Comparison of ENCODE assay signal across 19 cellular contexts in the genomic region with DNA sequence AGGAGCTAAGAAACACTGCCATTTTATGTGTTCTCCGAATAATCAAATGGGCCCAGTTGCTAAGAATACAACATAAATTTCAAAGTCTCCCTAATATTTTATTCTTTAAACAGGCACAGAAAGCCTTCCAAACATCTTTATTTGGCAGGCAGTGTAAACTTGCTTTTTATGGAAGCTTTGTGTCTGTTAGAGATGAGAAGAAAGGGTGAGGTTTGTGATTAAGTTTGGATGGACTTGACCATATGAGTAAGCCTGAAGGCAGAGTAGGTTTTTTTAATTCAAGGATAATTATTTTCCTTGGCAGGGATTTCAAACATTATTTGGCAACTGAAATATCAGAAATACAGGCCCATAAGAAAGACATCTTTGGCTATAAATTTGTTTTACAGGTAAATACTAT.
DNase-seq lines count a peak whose midpoint lies in the region; ATAC-seq and TF ChIP-seq lines count a peak whose summit lies in the region.
"Had no signal": no experiment of that assay in that cellular context is flagged by ENCODE, and none has a peak within 500 bp of the region (broad histone marks: within the 10 kb centered on the region; RNA-seq: fewer than 3 reads in every experiment).

No MANE protein-coding gene starts in this region.

- H2AFZ ChIP-seq in SU-DHL-6 (ENCODE audit: low read depth, low read length, severe bottlenecking): no peak overlapping the region

- H3K4me2 ChIP-seq in SU-DHL-6 (ENCODE audit: low read depth, low read length, poor library complexity, severe bottlenecking): no peak overlapping the region

- H3K4me3 Mint-ChIP-seq in activated naive CD4-positive, alpha-beta T cell treated with anti-CD3 and anti-CD28 coated beads, Interleukin-2, amount 50 U/mL, for 24 hours: no peak overlapping the region
- H3K4me3 Mint-ChIP-seq in effector memory CD8-positive, alpha-beta T cell: peak overlapping the region; percentile 61 to 79
- H3K4me3 Mint-ChIP-seq in WTC11: no peak overlapping the region

- intact Hi-C loops in spleen (cut with DNase I; ENCODE audit: low total_unique reads): no loop called here

- ATAC-seq in effector memory CD8-positive, alpha-beta T cell (replicated peaks): no peak
- no peak for ATAC-seq in WTC11
- no peak for ATAC-seq in GM21529 (IDR thresholded peaks at IDR 0.05; ENCODE audit: unreplicated experiment)
- ATAC-seq in gastroesophageal sphincter: no peak
- ATAC-seq: heart right ventricle had no signal

- H3K4me1 Mint-ChIP-seq in activated naive CD4-positive, alpha-beta T cell treated with anti-CD3 and anti-CD28 coated beads, Interleukin-2, amount 50 U/mL, for 24 hours: peaks cover 56% of the 10 kb centered on the region
- peaks cover 32 to 39% of the 10 kb centered on the region in 2 donors for H3K4me1 Mint-ChIP-seq in effector memory CD8-positive, alpha-beta T cell (ENCODE audit: low read depth in 2 of 2)
- peaks cover 18% of the 10 kb centered on the region for H3K4me1 Mint-ChIP-seq in WTC11

- no peaks in the 10 kb centered on the region for H3K9me3 ChIP-seq in SU-DHL-6 (ENCODE audit: insufficient read depth, low read length)
- no peaks in the 10 kb centered on the region for H3K9me3 ChIP-seq in spleen
- H3K9me3 ChIP-seq in gastroesophageal sphincter: no peaks in the 10 kb centered on the region
- H3K9me3 ChIP-seq: Caco-2, heart right ventricle had no signal

- no peaks in the 10 kb centered on the region for H3K9me2 ChIP-seq in SU-DHL-6 (replicated peaks; ENCODE audit: insufficient read depth, low read length)

- no peaks in the 10 kb centered on the region for H3K9me3 Mint-ChIP-seq in activated naive CD4-positive, alpha-beta T cell treated with anti-CD3 and anti-CD28 coated beads, Interleukin-2, amount 50 U/mL, for 24 hours
- H3K9me3 Mint-ChIP-seq in effector memory CD8-positive, alpha-beta T cell: no peaks in the 10 kb centered on the region
- no peaks in the 10 kb centered on the region for H3K9me3 Mint-ChIP-seq in WTC11

- H3K27me3 ChIP-seq in SU-DHL-6 (ENCODE audit: low read length): no peaks in the 10 kb centered on the region
- H3K27me3 ChIP-seq in spleen (replicated peaks in 1 of 7): no peaks in the 10 kb centered on the region
- no peaks in the 10 kb centered on the region for H3K27me3 ChIP-seq in gastroesophageal sphincter
- H3K27me3 ChIP-seq: heart right ventricle had no signal

- H3K4me3 ChIP-seq in SU-DHL-6 (ENCODE audit: insufficient read depth, low read length, poor library complexity, severe bottlenecking) (no peak overlapping the region), spleen (no peak overlapping the region), gastroesophageal sphincter (no peak overlapping the region)
- H3K4me3 ChIP-seq: coronary artery, heart right ventricle had no signal

- WGBS in spleen, 5 donors: 59 to 98% (median 89%) methylated on average over 1 of the region's 1 CpG
- WGBS in gastroesophageal sphincter (ENCODE audit: low coverage in 1 of 2), 2 donors: 40 to 43% methylated on average over 1 of the region's 1 CpG

- no peaks in the 10 kb centered on the region for H3K27me3 Mint-ChIP-seq in activated naive CD4-positive, alpha-beta T cell treated with anti-CD3 and anti-CD28 coated beads, Interleukin-2, amount 50 U/mL, for 24 hours
- H3K27me3 Mint-ChIP-seq in effector memory CD8-positive, alpha-beta T cell: no peaks in the 10 kb centered on the region
- H3K27me3 Mint-ChIP-seq in WTC11 (ENCODE audit: low read depth): no peaks in the 10 kb centered on the region

- no peak overlapping the region for H3K9ac ChIP-seq in SU-DHL-6 (ENCODE audit: low read length)

- H3K36me3 Mint-ChIP-seq in activated naive CD4-positive, alpha-beta T cell treated with anti-CD3 and anti-CD28 coated beads, Interleukin-2, amount 50 U/mL, for 24 hours: peaks cover 27% of the 10 kb centered on the region
- peaks cover 82% of the 10 kb centered on the region for H3K36me3 Mint-ChIP-seq in effector memory CD8-positive, alpha-beta T cell (ENCODE audit: insufficient read depth)
- H3K36me3 Mint-ChIP-seq in WTC11: peaks cover 32% of the 10 kb centered on the region

- no peak for DNase-seq in activated naive CD4-positive, alpha-beta T cell treated with Interleukin-2 at 50 U/mL for 16 hours
- DNase-seq in effector memory CD8-positive, alpha-beta T cell: no peak
- no peak for DNase-seq in spleen
- DNase-seq in WTC11 (ENCODE audit: low spot score): no peak
- DNase-seq: aorta, Caco-2, heart right ventricle, mesendoderm, NCI-H1694 treated with DMSO at 0.1 percent for 48 hours, NCI-H446 treated with DMSO at 0.1 percent for 48 hours, retina, SHP77, substantia nigra had no signal

- peak overlapping the region; percentile 62 for H3K27ac Mint-ChIP-seq in activated naive CD4-positive, alpha-beta T cell treated with anti-CD3 and anti-CD28 coated beads, Interleukin-2, amount 50 U/mL, for 24 hours
- peak overlapping the region; percentile 82 to 96 for H3K27ac Mint-ChIP-seq in effector memory CD8-positive, alpha-beta T cell
- no peak overlapping the region; the same call in 1 of the 2 replicates for H3K27ac Mint-ChIP-seq in WTC11

- peaks cover 12% of the 10 kb centered on the region for H3K36me3 ChIP-seq in SU-DHL-6 (ENCODE audit: low read length)
- peaks cover 4 to 100% (median 56%) of the 10 kb centered on the region in 6 donors for H3K36me3 ChIP-seq in spleen
- peaks cover 2 to 47% of the 10 kb centered on the region in 2 donors for H3K36me3 ChIP-seq in gastroesophageal sphincter

- TF ChIP-seq CTCF in SU-DHL-6 (IDR thresholded peaks at IDR 0.05; ENCODE audit: insufficient read depth, low read length, poor library complexity, severe bottlenecking) (no peak), spleen (IDR thresholded peaks at IDR 0.05 in 8 of 11, conservative IDR thresholded peaks at IDR 0.05 in 3 of 11) (no peak), WTC11 (IDR thresholded peaks at IDR 0.05) (no peak), gastroesophageal sphincter (IDR thresholded peaks at IDR 0.05) (no peak)

- H3K79me2 ChIP-seq in SU-DHL-6 (ENCODE audit: insufficient read depth, low read length): no peaks in the 10 kb centered on the region

- POLR2A ChIA-PET in WTC11 (lab: Charles Lee): no interaction called here

- H4K20me1 ChIP-seq in SU-DHL-6 (ENCODE audit: low read depth, low read length): no peaks in the 10 kb centered on the region

- H3K4me1 ChIP-seq in spleen (peaks cover 0 to 49% (median 32%) of the 10 kb centered on the region in 6 donors), gastroesophageal sphincter (peaks cover 0 to 10% (median 4%) of the 10 kb centered on the region in 3 donors)
- H3K4me1 ChIP-seq: Caco-2 had no signal

- H3K27ac ChIP-seq in SU-DHL-6 (ENCODE audit: low read depth, low read length): peak overlapping the region; percentile 32
- peak overlapping the region in 6 of 8 donors; percentile 35 to 74 (median 56) for H3K27ac ChIP-seq in spleen
- H3K27ac ChIP-seq in gastroesophageal sphincter: no peak overlapping the region
- H3K27ac ChIP-seq: coronary artery, epithelial cell of prostate had no signal

- peaks cover 6% of the 10 kb centered on the region for H3F3A ChIP-seq in SU-DHL-6 (ENCODE audit: insufficient read depth)

- no peak for TF ChIP-seq POLR2A in spleen (IDR thresholded peaks at IDR 0.05)
- TF ChIP-seq POLR2A in gastroesophageal sphincter (IDR thresholded peaks at IDR 0.05): no peak

- CTCF ChIA-PET in WTC11 (lab: Charles Lee): no interaction called here

- TF ChIP-seq EP300 in gastroesophageal sphincter (IDR thresholded peaks at IDR 0.05): no peak

TF ChIP-seq in WTC11, 78 proteins besides CTCF, POLR2A, EP300 and RAD21:
- TF ChIP-seq OVOL2 (CRISPR knock-in tag; IDR thresholded peaks at IDR 0.05; ENCODE audit: borderline replicate concordance) (no peak), SMAD4 (CRISPR knock-in tag; IDR thresholded peaks at IDR 0.05) (no peak), ZNF232 (CRISPR knock-in tag; IDR thresholded peaks at IDR 0.05) (no peak), ATF1 (CRISPR knock-in tag; IDR thresholded peaks at IDR 0.05) (no peak), KAT7 (CRISPR knock-in tag; IDR thresholded peaks at IDR 0.05; ENCODE audit: borderline replicate concordance) (no peak), ZNF416 (CRISPR knock-in tag; IDR thresholded peaks at IDR 0.05) (no peak), GRHL2 (CRISPR knock-in tag; IDR thresholded peaks at IDR 0.05; ENCODE audit: insufficient replicate concordance, severe bottlenecking) (no peak), NFATC4 (CRISPR knock-in tag; IDR thresholded peaks at IDR 0.05) (no peak), NR1H2 (CRISPR knock-in tag; IDR thresholded peaks at IDR 0.05) (no peak), SP1 (CRISPR knock-in tag; conservative IDR thresholded peaks at IDR 0.05) (no peak), FOXK1 (CRISPR knock-in tag; IDR thresholded peaks at IDR 0.05) (no peak), ZBTB21 (CRISPR knock-in tag; IDR thresholded peaks at IDR 0.05; ENCODE audit: borderline replicate concordance) (no peak), PRRX2 (CRISPR knock-in tag; IDR thresholded peaks at IDR 0.05) (no peak)
- TF ChIP-seq, protein P1, sequence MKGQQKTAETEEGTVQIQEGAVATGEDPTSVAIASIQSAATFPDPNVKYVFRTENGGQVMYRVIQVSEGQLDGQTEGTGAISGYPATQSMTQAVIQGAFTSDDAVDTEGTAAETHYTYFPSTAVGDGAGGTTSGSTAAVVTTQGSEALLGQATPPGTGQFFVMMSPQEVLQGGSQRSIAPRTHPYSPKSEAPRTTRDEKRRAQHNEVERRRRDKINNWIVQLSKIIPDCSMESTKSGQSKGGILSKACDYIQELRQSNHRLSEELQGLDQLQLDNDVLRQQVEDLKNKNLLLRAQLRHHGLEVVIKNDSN (CRISPR knock-in tag; IDR thresholded peaks at IDR 0.05): no peak
- TF ChIP-seq, protein P2, sequence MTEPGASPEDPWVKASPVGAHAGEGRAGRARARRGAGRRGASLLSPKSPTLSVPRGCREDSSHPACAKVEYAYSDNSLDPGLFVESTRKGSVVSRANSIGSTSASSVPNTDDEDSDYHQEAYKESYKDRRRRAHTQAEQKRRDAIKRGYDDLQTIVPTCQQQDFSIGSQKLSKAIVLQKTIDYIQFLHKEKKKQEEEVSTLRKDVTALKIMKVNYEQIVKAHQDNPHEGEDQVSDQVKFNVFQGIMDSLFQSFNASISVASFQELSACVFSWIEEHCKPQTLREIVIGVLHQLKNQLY (CRISPR knock-in tag; IDR thresholded peaks at IDR 0.05): no peak
- TF ChIP-seq, protein P3, sequence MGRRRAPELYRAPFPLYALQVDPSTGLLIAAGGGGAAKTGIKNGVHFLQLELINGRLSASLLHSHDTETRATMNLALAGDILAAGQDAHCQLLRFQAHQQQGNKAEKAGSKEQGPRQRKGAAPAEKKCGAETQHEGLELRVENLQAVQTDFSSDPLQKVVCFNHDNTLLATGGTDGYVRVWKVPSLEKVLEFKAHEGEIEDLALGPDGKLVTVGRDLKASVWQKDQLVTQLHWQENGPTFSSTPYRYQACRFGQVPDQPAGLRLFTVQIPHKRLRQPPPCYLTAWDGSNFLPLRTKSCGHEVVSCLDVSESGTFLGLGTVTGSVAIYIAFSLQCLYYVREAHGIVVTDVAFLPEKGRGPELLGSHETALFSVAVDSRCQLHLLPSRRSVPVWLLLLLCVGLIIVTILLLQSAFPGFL (CRISPR knock-in tag; IDR thresholded peaks at IDR 0.05; ENCODE audit: borderline replicate concordance): no peak

Comparison
In these comparisons a context has a peak if more than half of its experiments do, and no peak if none do; other contexts are left out.
1. H3K4me3 Mint-ChIP-seq: peak in effector memory CD8-positive, alpha-beta T cell (2 of 2); none in activated naive CD4-positive, alpha-beta T cell treated with anti-CD3 and anti-CD28 coated beads, Interleukin-2, amount 50 U/mL, for 24 hours (single experiment) and WTC11 (single experiment).
2. H3K27ac ChIP-seq: peak in SU-DHL-6 (single experiment) and spleen (6 of 8); none in gastroesophageal sphincter (0 of 4).